In genomic region chr13:79482271-79482970, GRCh38 we compare ENCODE assay signal across 9 cellular contexts. TPM values are rescaled to one million over a fixed set of nuclear protein-coding genes. Genes with fewer than 3 reads are reported as not detected.
DNase-seq lines count a peak whose midpoint lies in the region; ATAC-seq and TF ChIP-seq lines count a peak whose summit lies in the region.
"Had no signal": no experiment of that assay in that cellular context is flagged by ENCODE, and none has a peak within 500 bp of the region (broad histone marks: within the 10 kb centered on the region; RNA-seq: fewer than 3 reads in every experiment).

No MANE protein-coding gene starts in this region.

- peak overlapping the region; percentile 84 to 87 for H3K4me3 Mint-ChIP-seq in effector memory CD8-positive, alpha-beta T cell

- H4K20me1 ChIP-seq in DOHH2 (ENCODE audit: control insufficient read depth, insufficient read depth, low read depth, low read length) (0 out of 2 replicates have a peak, but pooled peaks cover 4% of the 10 kb centered on the region), OCI-LY3 (ENCODE audit: insufficient read depth, low read length) (no peaks in the 10 kb centered on the region), neural cell (ENCODE audit: insufficient read depth) (no peaks in the 10 kb centered on the region)

- TF ChIP-seq RAD21 in neural cell (conservative IDR thresholded peaks at IDR 0.05) = no peak

- DNase-seq in effector memory CD8-positive, alpha-beta T cell = no peak
- DNase-seq in dermis blood vessel endothelial cell (no peak), cerebellum (ENCODE audit: low spot score) (no peak), MV-4-11 (lab: John Stamatoyannopoulos, UW) (no peak)
- DNase-seq: foreskin melanocyte had no signal

- H3K4me1 ChIP-seq in DOHH2 (ENCODE audit: control insufficient read depth, low read length) (peaks cover 18% of the 10 kb centered on the region), OCI-LY3 (ENCODE audit: low read length) (peaks cover 28% of the 10 kb centered on the region)

- H2AFZ ChIP-seq in OCI-LY3 (ENCODE audit: low read depth, low read length) (no peak overlapping the region), neural cell (ENCODE audit: low read depth, low read length) (no peak overlapping the region)

- TF ChIP-seq CTCF in DOHH2 (IDR thresholded peaks at IDR 0.05; ENCODE audit: low read depth, low read length, poor library complexity, severe bottlenecking) (no peak), OCI-LY3 (IDR thresholded peaks at IDR 0.05; ENCODE audit: low read depth, low read length) (no peak), neural cell (IDR thresholded peaks at IDR 0.05; ENCODE audit: poor library complexity, severe bottlenecking) (no peak)

- H3K27ac ChIP-seq in DOHH2 (ENCODE audit: low read depth, low read length) (no peak overlapping the region), OCI-LY3 (ENCODE audit: low read length) (no peak overlapping the region), neural cell (ENCODE audit: low read length) (no peak overlapping the region)

- H3F3A ChIP-seq in DOHH2 (ENCODE audit: control insufficient read depth, insufficient read depth) (peaks cover 14% of the 10 kb centered on the region), neural cell (ENCODE audit: insufficient read depth, low read length, poor library complexity, severe bottlenecking) (no peaks in the 10 kb centered on the region)

- no peak for ATAC-seq in effector memory CD8-positive, alpha-beta T cell (replicated peaks)
- no peak for ATAC-seq in HG03280 (IDR thresholded peaks at IDR 0.05; ENCODE audit: unreplicated experiment)

- peak overlapping the region; percentile 87 for H3K9ac ChIP-seq in OCI-LY3 (ENCODE audit: low read length)
- H3K9ac ChIP-seq in neural cell (ENCODE audit: low read length) = no peak overlapping the region

- H3K4me3 ChIP-seq in DOHH2 (ENCODE audit: low read length) = peak overlapping the region; percentile 96
- H3K4me3 ChIP-seq in OCI-LY3 (ENCODE audit: low read length) = peak overlapping the region; percentile 95
- H3K4me3 ChIP-seq in neural cell (ENCODE audit: low read length) = peak overlapping the region; percentile 89

- no peaks in the 10 kb centered on the region for H3K27me3 Mint-ChIP-seq in effector memory CD8-positive, alpha-beta T cell

- H3K9me3 Mint-ChIP-seq in effector memory CD8-positive, alpha-beta T cell = no peaks in the 10 kb centered on the region

- H3K9me3 ChIP-seq in DOHH2 (ENCODE audit: control insufficient read depth, insufficient read depth, low read length) (no peaks in the 10 kb centered on the region), OCI-LY3 (ENCODE audit: insufficient read depth, low read length) (no peaks in the 10 kb centered on the region), neural cell (ENCODE audit: low read length) (no peaks in the 10 kb centered on the region)

- H3K4me1 Mint-ChIP-seq in effector memory CD8-positive, alpha-beta T cell (ENCODE audit: low read depth in 2 of 2) = peaks cover 17 to 20% of the 10 kb centered on the region in 2 donors

- H3K36me3 ChIP-seq in DOHH2 (ENCODE audit: control insufficient read depth, low read length) (no peaks in the 10 kb centered on the region; the same call in 1 of the 2 replicates), OCI-LY3 (replicated peaks; ENCODE audit: low read depth, low read length) (peaks cover 3% of the 10 kb centered on the region), neural cell (ENCODE audit: insufficient read depth, low read length) (no peaks in the 10 kb centered on the region)

- no peaks in the 10 kb centered on the region for H3K9me2 ChIP-seq in DOHH2 (replicated peaks; ENCODE audit: control insufficient read depth, low read length)
- no peaks in the 10 kb centered on the region for H3K9me2 ChIP-seq in neural cell (ENCODE audit: insufficient read depth, low read length)

- TF ChIP-seq EP300 in neural cell (conservative IDR thresholded peaks at IDR 0.05; ENCODE audit: poor library complexity, severe bottlenecking) = no peak

- H3K27ac Mint-ChIP-seq in effector memory CD8-positive, alpha-beta T cell = peak overlapping the region; percentile 87 to 89

- H3K36me3 Mint-ChIP-seq in effector memory CD8-positive, alpha-beta T cell (ENCODE audit: insufficient read depth) = peaks cover 15% of the 10 kb centered on the region

- H3K27me3 ChIP-seq in DOHH2 (ENCODE audit: control insufficient read depth, low read length) (peaks cover 30% of the 10 kb centered on the region), OCI-LY3 (ENCODE audit: low read depth, low read length) (no peaks in the 10 kb centered on the region), neural cell (ENCODE audit: insufficient read depth, low read depth, low read length) (no peaks in the 10 kb centered on the region)

- peaks cover 39% of the 10 kb centered on the region for H3K79me2 ChIP-seq in DOHH2 (ENCODE audit: control insufficient read depth, low read length)
- peaks cover 47% of the 10 kb centered on the region for H3K79me2 ChIP-seq in OCI-LY3 (ENCODE audit: low read length)
- peaks cover 4% of the 10 kb centered on the region for H3K79me2 ChIP-seq in neural cell (replicated peaks; ENCODE audit: insufficient read depth, low read length)

- H3K4me2 ChIP-seq in DOHH2 (ENCODE audit: low read length) (peak overlapping the region; percentile 92), OCI-LY3 (ENCODE audit: low read length) (peak overlapping the region; percentile 91), neural cell (ENCODE audit: low read length) (no peak overlapping the region)

TF ChIP-seq in neural cell, 6 proteins besides CTCF, POLR2A, EP300 and RAD21:
- TF ChIP-seq REST (IDR thresholded peaks at IDR 0.05; ENCODE audit: borderline replicate concordance) (no peak), SMC3 (conservative IDR thresholded peaks at IDR 0.05; ENCODE audit: poor library complexity) (no peak), TAF1 (IDR thresholded peaks at IDR 0.05; ENCODE audit: low read depth) (no peak), POLR2AphosphoS5 (IDR thresholded peaks at IDR 0.05) (no peak)

RNA-seq across cellular contexts. Expression of gene NDFIP2, which starts 1.5 kb away (rescaled TPM):
- 32.0 and 41.2 TPM in 2 replicates for polyA plus RNA-seq in neural cell
- 45.7 and 49.2 TPM in 2 replicates for polyA minus RNA-seq in neural cell
- total RNA-seq in dermis blood vessel endothelial cell (20.1 and 30.3 TPM in 2 replicates), cerebellum (28.9 TPM)
